ENCODE assay signal across 27 cellular contexts in genomic region chr2:72718906-72719305, GRCh38.
DNase-seq lines count a peak whose midpoint lies in the region; FAIRE-seq and TF ChIP-seq lines count a peak whose summit lies in the region.
"Had no signal": no experiment of that assay in that cellular context is flagged by ENCODE, and none has a peak within 500 bp of the region (broad histone marks: within the 10 kb centered on the region; RNA-seq: fewer than 3 reads in every experiment).

No MANE protein-coding gene starts in this region.

- no peak for DNase-seq in Calu3
- DNase-seq in LNCaP clone FGC (ENCODE audit: low read depth): peak; percentile 73
- DNase-seq in endothelial cell of umbilical vein (ENCODE audit: low read depth, low spot score): peak; percentile 4
- DNase-seq in mesothelial cell of epicardium (ENCODE audit: low spot score in 2 of 2, unreplicated experiment in 2 of 2): no peak
- DNase-seq in ascending aorta (ENCODE audit: low spot score in 2 of 2): no peak
- DNase-seq in GM20000 (ENCODE audit: low spot score): no peak
- no peak for DNase-seq in OCI-M2 (lab: John Stamatoyannopoulos, UW; ENCODE audit: unreplicated experiment)
- DNase-seq in RPMI8226: no peak
- DNase-seq: activated CD8-positive, alpha-beta T cell treated with anti-CD3 and anti-CD28 coated beads for 36 hours; activated naive CD4-positive, alpha-beta T cell; activated T-cell treated with anti-CD3 and anti-CD28 coated beads for 4 hours; amniotic stem cell; CD4-positive, CD25-positive, alpha-beta regulatory T cell; DMS153; heart right ventricle; HFFc6; KG1; NCI-H1694 treated with DMSO at 0.1 percent for 48 hours; NCI-H748 treated with DMSO at 0.1 percent for 48 hours; Right ventricle myocardium superior; small intestine; stimulated activated naive CD4-positive, alpha-beta T cell; T1000; testis had no signal

- no TSS peak for BruUV-seq in Calu3 (replicated peaks; lab: Mats Ljungman, UMichigan)
- no TSS peak for BruUV-seq in endothelial cell of umbilical vein (replicated peaks; lab: Mats Ljungman, UMichigan)

- H3K79me2 ChIP-seq in endothelial cell of umbilical vein (ENCODE audit: control insufficient read depth, insufficient read depth, low read length): no peaks in the 10 kb centered on the region

- no peak for TF ChIP-seq POLR2A in endothelial cell of umbilical vein (IDR thresholded peaks at IDR 0.05; ENCODE audit: low read depth, low read length)

- no peaks in the 10 kb centered on the region for H3K36me3 Mint-ChIP-seq in Calu3 (ENCODE audit: insufficient read depth, unreplicated experiment)
- H3K36me3 Mint-ChIP-seq in mesothelial cell of epicardium: peaks cover 25% of the 10 kb centered on the region

- POLR2A ChIA-PET in endothelial cell of umbilical vein (lab: Charles Lee): no interaction called here

- H3K27me3 ChIP-seq in endothelial cell of umbilical vein (ENCODE audit: control insufficient read depth in 2 of 2, insufficient read depth in 2 of 2, low read length in 2 of 2) (no peaks in the 10 kb centered on the region), ascending aorta (no peaks in the 10 kb centered on the region)
- H3K27me3 ChIP-seq: heart right ventricle, testis had no signal

- dilution Hi-C loops in endothelial cell of umbilical vein (cut with MboI; ENCODE audit: extremely low pct_ligation_motif_present, low sequenced_read_pairs): no loop called here

- 0 out of 2 replicates have a peak overlapping the region, but pooled peaks have one; percentile 25 for H3K4me3 ChIP-seq in LNCaP clone FGC (ENCODE audit: low read depth, low read length)
- H3K4me3 ChIP-seq in endothelial cell of umbilical vein (replicated peaks in 1 of 3; ENCODE audit: insufficient read depth in 1 of 3, low read depth in 1 of 3, low read length in 3 of 3): no peak overlapping the region
- no peak overlapping the region for H3K4me3 ChIP-seq in ascending aorta
- H3K4me3 ChIP-seq: coronary artery, heart right ventricle, lung, testis had no signal

- H3K9me3 Mint-ChIP-seq in Calu3 (ENCODE audit: low read depth, unreplicated experiment): no peaks in the 10 kb centered on the region
- H3K9me3 Mint-ChIP-seq in mesothelial cell of epicardium: peaks cover 9% of the 10 kb centered on the region
- H3K9me3 Mint-ChIP-seq: activated CD8-positive, alpha-beta T cell treated with anti-CD3 and anti-CD28 coated beads for 36 hours; CD4-positive, CD25-positive, alpha-beta regulatory T cell; HFFc6 had no signal

- H3K4me1 ChIP-seq in endothelial cell of umbilical vein (ENCODE audit: control insufficient read depth, extremely low read depth, insufficient read depth, low read length): peaks cover 17% of the 10 kb centered on the region
- H3K4me1 ChIP-seq in ascending aorta: no peaks in the 10 kb centered on the region
- H3K4me1 ChIP-seq: testis had no signal

- H3K4me1 Mint-ChIP-seq in Calu3 (ENCODE audit: low read depth, unreplicated experiment): peaks cover 43% of the 10 kb centered on the region
- H3K4me1 Mint-ChIP-seq in mesothelial cell of epicardium: peaks cover 47% of the 10 kb centered on the region

- FAIRE-seq in endothelial cell of umbilical vein (lab: Jason Lieb, UNC): no peak
- FAIRE-seq: bronchial epithelial cell, small intestine had no signal

- peak overlapping the region; percentile 12 for H3K4me3 Mint-ChIP-seq in Calu3 (ENCODE audit: low read depth, unreplicated experiment)
- peak overlapping the region; percentile 19 for H3K4me3 Mint-ChIP-seq in mesothelial cell of epicardium
- H3K4me3 Mint-ChIP-seq: activated CD8-positive, alpha-beta T cell treated with anti-CD3 and anti-CD28 coated beads for 36 hours; CD4-positive, CD25-positive, alpha-beta regulatory T cell; HFFc6 had no signal

- H4K20me1 ChIP-seq in endothelial cell of umbilical vein (replicated peaks; ENCODE audit: control insufficient read depth, extremely low read depth, insufficient read depth, low read length): no peaks in the 10 kb centered on the region

- H2AFZ ChIP-seq in endothelial cell of umbilical vein (ENCODE audit: low read depth, low read length): no peak overlapping the region

- no peak overlapping the region for H3K9ac ChIP-seq in endothelial cell of umbilical vein (replicated peaks; ENCODE audit: extremely low read depth, insufficient read depth, low read length)

- H3K4me2 ChIP-seq in endothelial cell of umbilical vein (ENCODE audit: insufficient read depth, low read length): no peak overlapping the region

- no peak for TF ChIP-seq CTCF in Calu3 (IDR thresholded peaks at IDR 0.05; ENCODE audit: unreplicated experiment)
- TF ChIP-seq CTCF in LNCaP clone FGC (IDR thresholded peaks at IDR 0.05; ENCODE audit: control insufficient read depth, extremely low read depth, insufficient read depth): no peak
- no peak for TF ChIP-seq CTCF in endothelial cell of umbilical vein (IDR thresholded peaks at IDR 0.05; ENCODE audit: extremely low read depth in 1 of 2, insufficient read depth in 1 of 2, low read depth in 1 of 2, low read length in 2 of 2)
- TF ChIP-seq CTCF in mesothelial cell of epicardium (IDR thresholded peaks at IDR 0.05; ENCODE audit: unreplicated experiment): no peak
- no peak for TF ChIP-seq CTCF in ascending aorta (IDR thresholded peaks at IDR 0.05)
- TF ChIP-seq CTCF in GM20000 (IDR thresholded peaks at IDR 0.05; ENCODE audit: extremely low read depth, missing control alignments): no peak

- no peak overlapping the region for H3K27ac Mint-ChIP-seq in Calu3 (ENCODE audit: unreplicated experiment)
- peak overlapping the region; percentile 91 for H3K27ac Mint-ChIP-seq in mesothelial cell of epicardium
- H3K27ac Mint-ChIP-seq: activated CD8-positive, alpha-beta T cell treated with anti-CD3 and anti-CD28 coated beads for 36 hours; CD4-positive, CD25-positive, alpha-beta regulatory T cell; HFFc6 had no signal

- H3K27me3 Mint-ChIP-seq in Calu3 (ENCODE audit: unreplicated experiment) (no peaks in the 10 kb centered on the region), mesothelial cell of epicardium (ENCODE audit: low read depth) (no peaks in the 10 kb centered on the region)
- H3K27me3 Mint-ChIP-seq: activated CD8-positive, alpha-beta T cell treated with anti-CD3 and anti-CD28 coated beads for 36 hours; CD4-positive, CD25-positive, alpha-beta regulatory T cell had no signal

- no peaks in the 10 kb centered on the region for H3K9me1 ChIP-seq in endothelial cell of umbilical vein (replicated peaks; ENCODE audit: control insufficient read depth, extremely low read depth, insufficient read depth, low read length)

- H3K9me3 ChIP-seq in endothelial cell of umbilical vein (replicated peaks; ENCODE audit: control insufficient read depth, insufficient read depth, low read length): no peaks in the 10 kb centered on the region
- H3K9me3 ChIP-seq in ascending aorta: no peaks in the 10 kb centered on the region
- H3K9me3 ChIP-seq: heart right ventricle, testis had no signal

- no peaks in the 10 kb centered on the region for H3K36me3 ChIP-seq in endothelial cell of umbilical vein (ENCODE audit: control insufficient read depth in 2 of 2, extremely low read depth in 1 of 2, insufficient read depth in 2 of 2, low read length in 2 of 2)
- H3K36me3 ChIP-seq in ascending aorta: peaks cover 0 to 11% of the 10 kb centered on the region in 2 donors

- intact Hi-C loops in Calu3 (cut with micrococcal nuclease; ENCODE audit: unreplicated experiment) (no loop called here), endothelial cell of umbilical vein (cut with micrococcal nuclease) (no loop called here), ascending aorta (cut with DNase I) (no loop called here)

- H3K27ac ChIP-seq in endothelial cell of umbilical vein (ENCODE audit: insufficient read depth, low read depth, low read length) (no peak overlapping the region), ascending aorta (no peak overlapping the region)
- H3K27ac ChIP-seq: coronary artery, heart right ventricle, testis had no signal

- CTCF ChIA-PET in Calu3 (lab: Charles Lee) (no interaction called here), endothelial cell of umbilical vein (lab: Charles Lee) (interaction anchor here (0.9 to 1.5 kb wide), 6 partner anchors 11 to 569 kb away, joined by 3 to 4 read pairs (median 3); no protein-coding TSS in a partner anchor)

TF ChIP-seq in endothelial cell of umbilical vein, 7 proteins besides CTCF, POLR2A, EP300 and RAD21:
- TF ChIP-seq MYC (IDR thresholded peaks at IDR 0.05; ENCODE audit: low read depth, low read length): no peak
- no peak for TF ChIP-seq EZH2 (IDR thresholded peaks at IDR 0.05; ENCODE audit: borderline replicate concordance, low read depth, low read length, severe bottlenecking)
- no peak for TF ChIP-seq FOS (IDR thresholded peaks at IDR 0.05; ENCODE audit: borderline replicate concordance, insufficient read depth, low read length)
- no peak for TF ChIP-seq JUN (IDR thresholded peaks at IDR 0.05; ENCODE audit: borderline replicate concordance, insufficient read depth, insufficient read length, low read depth)
- no peak for TF ChIP-seq MAX (IDR thresholded peaks at IDR 0.05; ENCODE audit: insufficient read depth, insufficient read length)
- TF ChIP-seq GATA2 (IDR thresholded peaks at IDR 0.05; ENCODE audit: insufficient read depth, insufficient read length, low read depth, low read length): no peak
- no peak for TF ChIP-seq POLR2AphosphoS5 (IDR thresholded peaks at IDR 0.05; ENCODE audit: insufficient read depth, low read depth, low read length)

Comparison
In these comparisons a context has a peak if more than half of its experiments do, and no peak if none do; other contexts are left out.
1. DNase-seq: peak in LNCaP clone FGC (single experiment) and endothelial cell of umbilical vein (single experiment); none in Calu3 (single experiment), mesothelial cell of epicardium (0 of 2), ascending aorta (0 of 2), GM20000 (single experiment), OCI-M2 (single experiment) and RPMI8226 (single experiment).